ENCODE assay signal across 9 cellular contexts in the genomic region with DNA sequence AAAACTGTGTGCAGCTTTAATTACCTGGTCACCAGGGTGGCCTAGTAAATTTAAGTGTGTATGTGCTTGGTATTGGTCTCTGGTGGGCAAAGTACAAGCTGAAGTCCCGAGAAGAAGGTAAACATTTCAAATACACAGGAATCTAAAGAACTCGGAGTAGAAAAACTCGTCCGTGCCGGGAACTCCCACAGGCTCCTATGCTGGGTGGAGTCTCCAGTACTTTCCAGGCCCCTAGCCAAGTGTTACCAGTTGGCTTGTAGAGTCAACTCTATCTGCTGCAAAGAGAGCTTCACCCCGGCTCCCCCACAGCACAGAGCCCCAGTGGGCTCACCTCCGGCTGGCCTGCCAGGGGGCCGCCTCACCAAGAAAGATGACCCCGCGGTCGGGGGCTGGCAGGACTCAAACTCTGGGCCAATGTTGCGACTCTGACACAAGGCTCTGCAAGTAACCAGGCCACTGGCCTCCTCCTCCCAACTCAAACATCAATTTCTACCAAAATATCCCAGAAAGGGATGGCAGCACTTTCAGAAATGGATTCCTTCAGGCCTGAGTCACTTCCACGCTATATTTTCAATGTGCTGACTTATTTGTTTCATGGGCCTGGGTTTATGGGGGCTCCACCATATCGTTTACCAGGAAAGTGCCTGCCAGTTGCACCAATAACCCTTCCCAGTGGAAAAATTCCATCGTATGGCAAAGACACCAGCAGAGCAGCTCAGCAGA.
DNase-seq lines count a peak whose midpoint lies in the region; ATAC-seq and TF ChIP-seq lines count a peak whose summit lies in the region.
"Had no signal": no experiment of that assay in that cellular context is flagged by ENCODE, and none has a peak within 500 bp of the region (broad histone marks: within the 10 kb centered on the region; RNA-seq: fewer than 3 reads in every experiment).

No MANE protein-coding gene starts in this region.

- peaks cover 0 to 23% (median 8%) of the 10 kb centered on the region in 4 donors for H3K4me1 ChIP-seq in right lobe of liver
- H3K4me1 ChIP-seq in stomach, result peaks cover 48 to 84% (median 65%) of the 10 kb centered on the region in 4 donors
- H3K4me1 ChIP-seq in naive thymus-derived CD4-positive, alpha-beta T cell (ENCODE audit: control insufficient read depth in 2 of 2, insufficient read depth in 2 of 2, low read length in 2 of 2), result peaks cover 13 to 29% of the 10 kb centered on the region in 2 donors

- H3K4me1 Mint-ChIP-seq in naive thymus-derived CD4-positive, alpha-beta T cell, result peaks cover 36 to 58% (median 48%) of the 10 kb centered on the region in 7 donors

- H3K4me3 ChIP-seq in right lobe of liver (no peak overlapping the region), stomach (no peak overlapping the region)
- no peak overlapping the region for H3K4me3 ChIP-seq in naive thymus-derived CD4-positive, alpha-beta T cell (ENCODE audit: low read length)

- H3K36me3 ChIP-seq in right lobe of liver (no peaks in the 10 kb centered on the region), stomach (peaks cover 5 to 44% (median 35%) of the 10 kb centered on the region in 4 donors)
- H3K36me3 ChIP-seq in naive thymus-derived CD4-positive, alpha-beta T cell (ENCODE audit: control insufficient read depth in 2 of 3, insufficient read depth in 3 of 3, low read length in 3 of 3), result peaks cover 19 to 58% (median 20%) of the 10 kb centered on the region in 3 experiments

- intact Hi-C loops in right lobe of liver (cut with DNase I) (loop anchor here (5.0 to 10.0 kb wide), 2 partner anchors 266 to 269 kb away; no protein-coding TSS in a partner anchor), stomach (cut with DNase I; ENCODE audit: low total_unique reads) (loop anchor here (10.0 kb wide), 1 partner anchor 199 kb away; no protein-coding TSS in a partner anchor)
- intact Hi-C loops in naive thymus-derived CD4-positive, alpha-beta T cell (cut with micrococcal nuclease), result no loop called here

- POLR2A ChIA-PET in naive thymus-derived CD4-positive, alpha-beta T cell (lab: Charles Lee), result no interaction called here

- CTCF ChIA-PET in naive thymus-derived CD4-positive, alpha-beta T cell (lab: Charles Lee), result no interaction called here

- peak overlapping the region in 2 of 9 donors; percentile 5 to 63 for H3K27ac Mint-ChIP-seq in naive thymus-derived CD4-positive, alpha-beta T cell

- H3K9me3 ChIP-seq in right lobe of liver (no peaks in the 10 kb centered on the region), stomach (no peaks in the 10 kb centered on the region)
- H3K9me3 ChIP-seq in naive thymus-derived CD4-positive, alpha-beta T cell (ENCODE audit: control insufficient read depth in 2 of 3, low read length in 3 of 3), result no peaks in the 10 kb centered on the region

- peaks cover 0 to 2% (median 0%) of the 10 kb centered on the region in 11 donors for H3K9me3 Mint-ChIP-seq in naive thymus-derived CD4-positive, alpha-beta T cell

- H3K27me3 ChIP-seq in right lobe of liver (no peaks in the 10 kb centered on the region), stomach (no peaks in the 10 kb centered on the region)
- H3K27me3 ChIP-seq in naive thymus-derived CD4-positive, alpha-beta T cell (ENCODE audit: control insufficient read depth in 2 of 2, insufficient read depth in 2 of 2, low read length in 2 of 2), result no peaks in the 10 kb centered on the region

- DNase-seq in HUDEP-2 (lab: John Stamatoyannopoulos, UW; ENCODE audit: unreplicated experiment in 76 of 76) (peak in 40 of 76 experiments; percentile 7 to 68 (median 36)), dermis blood vessel endothelial cell (peak; percentile 47), right lobe of liver (peak; percentile 42 to 71 (median 66)), stomach (peak; percentile 79), GOT3 (lab: John Stamatoyannopoulos, UW) (no peak), activated gamma-delta T cell treated with Interleukin-2 at 50 U/mL for 16 hours (no peak)
- no peak for DNase-seq in naive thymus-derived CD4-positive, alpha-beta T cell
- DNase-seq: activated CD4-positive, CD25-positive, alpha-beta regulatory T cell had no signal

- peaks cover 7 to 31% (median 13%) of the 10 kb centered on the region in 5 donors for H3K36me3 Mint-ChIP-seq in naive thymus-derived CD4-positive, alpha-beta T cell

- TF ChIP-seq CTCF in right lobe of liver (IDR thresholded peaks at IDR 0.05), result no peak
- TF ChIP-seq CTCF in stomach (IDR thresholded peaks at IDR 0.05), result no peak

- no peaks in the 10 kb centered on the region for H3K27me3 Mint-ChIP-seq in naive thymus-derived CD4-positive, alpha-beta T cell

- no peak for TF ChIP-seq EP300 in stomach (IDR thresholded peaks at IDR 0.05)

- TF ChIP-seq POLR2A in right lobe of liver (IDR thresholded peaks at IDR 0.05) (no peak), stomach (IDR thresholded peaks at IDR 0.05) (no peak)

- 48% methylated on average over 8 of the region's 15 CpGs for WGBS in right lobe of liver (ENCODE audit: insufficient coverage, low coverage, low lambda C conversion rate, missing lambda C conversion rate)
- 41 to 49% (median 41%) methylated on average over 14 to 15 of the region's 15 CpGs for WGBS in stomach, 5 donors

- ATAC-seq in right lobe of liver, result peak; percentile 69 to 79 (median 70)
- ATAC-seq in naive thymus-derived CD4-positive, alpha-beta T cell, result no peak
- no peak for ATAC-seq in HG03108 (IDR thresholded peaks at IDR 0.05; ENCODE audit: unreplicated experiment)

- H3K27ac ChIP-seq in right lobe of liver (peak overlapping the region in 2 of 3 donors; percentile 18 to 56), stomach (peak overlapping the region; percentile 65 to 84 (median 73))
- H3K27ac ChIP-seq in naive thymus-derived CD4-positive, alpha-beta T cell (ENCODE audit: low read depth, low read length), result no peak overlapping the region

- H3K4me3 Mint-ChIP-seq in naive thymus-derived CD4-positive, alpha-beta T cell, result no peak overlapping the region

Comparison
In these comparisons a context has a peak if more than half of its experiments do, and no peak if none do; other contexts are left out.
1. DNase-seq: peak in HUDEP-2 (40 of 76), dermis blood vessel endothelial cell (single experiment), right lobe of liver (3 of 3) and stomach (single experiment); none in naive thymus-derived CD4-positive, alpha-beta T cell (0 of 9), GOT3 (single experiment) and activated gamma-delta T cell treated with Interleukin-2 at 50 U/mL for 16 hours (single experiment).
2. ATAC-seq: peak in right lobe of liver (4 of 4); none in naive thymus-derived CD4-positive, alpha-beta T cell (single experiment) and HG03108 (single experiment).
3. intact Hi-C loops: an anchor here in right lobe of liver (5.0 to 10.0 kb wide) and stomach (10.0 kb wide); none called in naive thymus-derived CD4-positive, alpha-beta T cell.